13 cellular contexts compared by ENCODE assay signal in the genomic region with DNA sequence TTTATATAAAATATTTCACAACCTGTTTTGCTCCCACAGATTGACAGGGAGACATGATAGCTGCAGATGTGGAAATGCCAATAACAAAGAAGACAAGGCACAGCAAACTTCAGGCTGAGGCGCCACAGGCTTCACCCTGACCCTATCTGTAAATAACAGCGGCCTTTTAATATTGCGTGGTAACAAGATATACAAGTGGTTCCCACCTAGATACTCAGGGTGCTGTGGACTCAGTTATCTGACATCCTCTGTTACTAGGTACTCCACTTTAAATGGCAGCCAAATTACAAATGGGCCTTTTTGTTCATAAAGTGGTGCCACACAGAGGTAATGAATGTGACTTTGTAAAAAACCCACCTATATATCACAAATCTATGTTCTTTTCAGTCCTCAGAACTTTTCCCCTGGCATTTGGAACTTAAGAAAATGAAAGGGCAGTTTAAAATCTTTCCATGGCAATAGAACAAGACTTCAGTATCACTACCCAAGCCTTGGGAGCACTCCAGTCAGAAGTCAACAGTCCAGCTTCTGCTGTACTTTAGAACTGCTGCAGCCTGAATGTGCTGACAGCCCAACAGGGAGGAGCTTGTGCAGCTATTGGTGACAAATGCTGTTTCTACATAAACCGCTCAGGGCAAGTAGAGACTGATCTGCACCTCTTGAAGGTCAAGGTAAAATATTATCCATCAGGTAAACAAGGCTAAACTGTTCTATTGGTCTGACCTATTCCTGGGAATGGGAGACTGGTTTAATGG.
"Had no signal": no experiment of that assay in that cellular context is flagged by ENCODE, and none has a peak within 500 bp of the region (broad histone marks: within the 10 kb centered on the region; RNA-seq: fewer than 3 reads in every experiment).

No MANE protein-coding gene starts in this region.

- H3K27ac ChIP-seq: thoracic aorta had no signal

- H3K36me3 ChIP-seq: thoracic aorta had no signal

- H3K9me3 ChIP-seq: thoracic aorta had no signal

- DNase-seq: activated CD4-positive, alpha-beta T cell treated with anti-CD3 and anti-CD28 coated beads, Interleukin-2, amount 50 U/mL, for 4 hours; activated CD4-positive, CD25-positive, alpha-beta regulatory T cell treated with anti-CD3 and anti-CD28 coated beads, Interleukin-2, amount 50 U/mL, for 72 hours; activated naive CD4-positive, alpha-beta T cell treated with Interleukin-2 at 50 U/mL for 16 hours; anterior cingulate cortex; dermis blood vessel endothelial cell; effector memory CD8-positive, alpha-beta T cell; stimulated activated CD4-positive, alpha-beta T cell treated with anti-CD3 and anti-CD28 coated beads, Interleukin-12 subunit alpha, Interleukin-12 subunit beta, amount 100 ng/mL, for 4 hours; stimulated activated CD4-positive, alpha-beta T cell treated with anti-CD3 and anti-CD28 coated beads, Interleukin-2, amount 100 ng/mL, for 24 hours had no signal

- H3K4me3 ChIP-seq: lung, thoracic aorta had no signal

- FAIRE-seq: frontal cortex, keratinocyte had no signal

- ATAC-seq: activated T-helper 17 cell treated with anti-CD3 and anti-CD28 coated beads, Interleukin-2, amount 50 U/mL, for 72 hours; effector memory CD8-positive, alpha-beta T cell had no signal
